25 cellular contexts compared by ENCODE assay signal in genomic region chr4:105234582-105234981, GRCh38.
"Had no signal": no experiment of that assay in that cellular context is flagged by ENCODE, and none has a peak within 500 bp of the region (broad histone marks: within the 10 kb centered on the region; RNA-seq: fewer than 3 reads in every experiment).

No MANE protein-coding gene starts in this region.

- ATAC-seq: activated CD4-positive, alpha-beta T cell treated with anti-CD3 and anti-CD28 coated beads for 36 hours; activated T-cell treated with anti-CD3 and anti-CD28 coated beads, Interleukin-2, amount 50 U/mL, for 72 hours; left cardiac atrium had no signal

- H3K27me3 Mint-ChIP-seq: activated CD4-positive, alpha-beta T cell treated with anti-CD3 and anti-CD28 coated beads for 36 hours; activated naive CD8-positive, alpha-beta T cell; naive B cell had no signal

- H3K9ac ChIP-seq: neural progenitor cell had no signal

- H3K4me3 Mint-ChIP-seq: activated CD4-positive, alpha-beta T cell treated with anti-CD3 and anti-CD28 coated beads for 36 hours; activated naive CD8-positive, alpha-beta T cell; activated T-cell treated with anti-CD3 and anti-CD28 coated beads, Interleukin-2, amount 50 U/mL, for 72 hours; mesothelial cell of epicardium; neural progenitor cell; T-helper 2 cell treated with Interferon-gamma antibody and Interleukin-4, amounts not matched to agents 5 μg/mL and 100 μg/mL, for 36 hours had no signal

- H3K9me3 Mint-ChIP-seq: activated T-cell treated with anti-CD3 and anti-CD28 coated beads, Interleukin-2, amount 50 U/mL, for 72 hours; T-helper 2 cell treated with Interferon-gamma antibody and Interleukin-4, amounts not matched to agents 5 μg/mL and 100 μg/mL, for 36 hours had no signal

- FAIRE-seq: frontal cortex, keratinocyte had no signal

- DNase-seq: activated CD4-positive, alpha-beta T cell treated with anti-CD3 and anti-CD28 coated beads for 36 hours; activated CD4-positive, CD25-positive, alpha-beta regulatory T cell; activated effector memory CD4-positive, alpha-beta T cell treated with Interleukin-2 at 50 U/mL for 16 hours; activated naive CD4-positive, alpha-beta T cell treated with Interleukin-2 at 50 U/mL for 16 hours; activated T-cell treated with anti-CD3 and anti-CD28 coated beads for 4 hours; activated T-cell treated with anti-CD3 and anti-CD28 coated beads, Interleukin-2, amount 50 U/mL, for 72 hours; anterior cingulate cortex; brain microvascular endothelial cell; dorsolateral prefrontal cortex; effector memory CD4-positive, alpha-beta T cell; left cardiac atrium; mammary epithelial cell; naive B cell; stimulated activated CD4-positive, alpha-beta T cell treated with anti-CD3 and anti-CD28 coated beads, Interleukin-15, amount 100 ng/mL, for 24 hours; stimulated activated CD4-positive, alpha-beta T cell treated with anti-CD3 and anti-CD28 coated beads, Interleukin-2, amount 100 ng/mL, for 24 hours; stimulated activated naive CD4-positive, alpha-beta T cell had no signal

- H3K27ac Mint-ChIP-seq: activated CD4-positive, alpha-beta T cell treated with anti-CD3 and anti-CD28 coated beads for 36 hours; activated naive CD8-positive, alpha-beta T cell; activated T-cell treated with anti-CD3 and anti-CD28 coated beads, Interleukin-2, amount 50 U/mL, for 72 hours; mesothelial cell of epicardium; neural progenitor cell; T-helper 2 cell treated with Interferon-gamma antibody and Interleukin-4, amounts not matched to agents 5 μg/mL and 100 μg/mL, for 36 hours had no signal

- H2AFZ ChIP-seq: neural progenitor cell had no signal

- H3K27me3 ChIP-seq: brain microvascular endothelial cell, dorsolateral prefrontal cortex, neural progenitor cell, right atrium auricular region, tibial nerve had no signal

- H3K27ac ChIP-seq: brain microvascular endothelial cell, coronary artery, dorsolateral prefrontal cortex, neural progenitor cell, right atrium auricular region, tibial nerve had no signal

- H3K4me1 ChIP-seq: neural progenitor cell, tibial nerve had no signal

- H3K4me2 ChIP-seq: neural progenitor cell had no signal

- H3K4me1 Mint-ChIP-seq: mesothelial cell of epicardium, neural progenitor cell had no signal

- H3K36me3 ChIP-seq: neural progenitor cell had no signal

- H3K9me3 ChIP-seq: right atrium auricular region, tibial nerve had no signal

- H3K4me3 ChIP-seq: coronary artery, dorsolateral prefrontal cortex, neural progenitor cell, right atrium auricular region, tibial nerve had no signal
